In the genomic region with DNA sequence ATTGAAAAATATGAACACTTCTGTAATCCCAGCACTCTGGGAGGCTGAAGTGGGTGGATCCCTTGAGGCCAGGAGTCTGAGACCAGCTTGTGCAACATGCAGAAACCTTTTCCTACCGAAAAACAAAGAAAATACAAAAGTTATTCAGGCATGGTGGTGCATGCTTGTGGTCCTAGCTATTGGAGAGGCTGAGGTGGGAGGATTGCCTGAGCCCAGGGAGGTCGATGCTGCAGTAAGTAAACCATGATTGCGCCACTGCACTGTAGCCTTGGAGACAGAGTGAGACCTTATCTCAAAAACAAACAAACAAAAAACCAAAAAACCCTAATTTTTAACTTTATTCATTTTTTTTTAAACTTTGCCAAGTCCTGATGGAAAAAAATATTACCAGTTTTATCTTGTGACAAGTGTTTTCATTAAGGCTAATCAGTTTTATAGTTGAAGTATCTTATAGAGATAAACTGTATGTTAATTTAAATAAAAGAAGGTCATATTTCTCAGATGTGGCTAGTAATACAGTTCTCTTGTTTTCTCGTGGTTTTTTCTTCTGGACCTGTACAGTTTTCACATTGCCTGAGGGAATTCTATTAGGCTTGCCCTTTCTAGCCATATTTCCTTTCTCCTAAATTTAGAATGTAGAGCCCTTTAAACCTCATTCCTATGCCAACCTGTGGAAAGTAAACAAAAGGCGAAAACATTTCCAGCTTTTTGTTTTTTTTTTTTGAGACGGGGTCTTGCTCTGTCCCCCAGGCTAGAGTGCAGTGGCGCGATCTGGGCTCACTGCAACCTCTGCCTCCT, we compare ENCODE assay signal across 1 cellular context.
A peak's percentile ranks its signal among the peaks of the same experiment; 100 is the strongest.
TF ChIP-seq lines count a peak whose summit lies in the region.

No MANE protein-coding gene starts in this region.

TF ChIP-seq in HepG2, 621 proteins besides CTCF, POLR2A, EP300 and RAD21 (continued from another document and continues in another):
- TF ChIP-seq MATR3 (CRISPR knock-in tag; IDR thresholded peaks at IDR 0.05) (no peak), MED8 (CRISPR knock-in tag; IDR thresholded peaks at IDR 0.05; ENCODE audit: insufficient replicate concordance) (no peak), RCOR2 (CRISPR knock-in tag; IDR thresholded peaks at IDR 0.05) (peak; percentile 39; the same call in 1 of the 2 replicates), KDM6A (CRISPR knock-in tag; IDR thresholded peaks at IDR 0.05; ENCODE audit: low read depth) (no peak), HDAC2 (CRISPR knock-in tag; IDR thresholded peaks at IDR 0.05) (peak; percentile 58; the same call in 1 of the 2 replicates), RBM39 (IDR thresholded peaks at IDR 0.05; ENCODE audit: low read depth, low read length, poor library complexity, severe bottlenecking) (no peak), ZNF639 (CRISPR knock-in tag; conservative IDR thresholded peaks at IDR 0.05) (no peak), ZNF512 (CRISPR knock-in tag; IDR thresholded peaks at IDR 0.05) (no peak), RBAK (CRISPR knock-in tag; IDR thresholded peaks at IDR 0.05) (peak; percentile 74; the same call in 1 of the 2 replicates), REPIN1 (CRISPR knock-in tag; IDR thresholded peaks at IDR 0.05; ENCODE audit: borderline replicate concordance, low read depth) (no peak), ARID3A (IDR thresholded peaks at IDR 0.05; ENCODE audit: low read depth, low read length) (peak; percentile 28; the same call in 1 of the 2 replicates), ZMYM3 (CRISPR knock-in tag; IDR thresholded peaks at IDR 0.05) (peak; percentile 91), ZNF292 (CRISPR knock-in tag; IDR thresholded peaks at IDR 0.05; ENCODE audit: borderline replicate concordance, low read depth) (no peak), KLF12 (CRISPR knock-in tag; IDR thresholded peaks at IDR 0.05; ENCODE audit: borderline replicate concordance) (no peak), FOXK1 (CRISPR knock-in tag; IDR thresholded peaks at IDR 0.05; ENCODE audit: borderline replicate concordance, low read depth) (peak; percentile 27; the same call in 1 of the 2 replicates), SALL1 (CRISPR knock-in tag; IDR thresholded peaks at IDR 0.05) (peak; percentile 76), KMT2B (CRISPR knock-in tag; IDR thresholded peaks at IDR 0.05) (no peak), ZSCAN31 (CRISPR knock-in tag; IDR thresholded peaks at IDR 0.05; ENCODE audit: low read depth) (no peak), SAP130 (CRISPR knock-in tag; IDR thresholded peaks at IDR 0.05; ENCODE audit: low read depth) (peak; percentile 18; the same call in 1 of the 2 replicates), HDAC1 (CRISPR knock-in tag; IDR thresholded peaks at IDR 0.05) (peak; percentile 66), NCOA2 (CRISPR knock-in tag; IDR thresholded peaks at IDR 0.05) (peak; percentile 24; the same call in 1 of the 2 replicates), CHD2 (IDR thresholded peaks at IDR 0.05; ENCODE audit: low read depth, low read length) (0 out of 2 replicates have a peak, but pooled peaks have one; percentile 18)
- TF ChIP-seq, protein P1, sequence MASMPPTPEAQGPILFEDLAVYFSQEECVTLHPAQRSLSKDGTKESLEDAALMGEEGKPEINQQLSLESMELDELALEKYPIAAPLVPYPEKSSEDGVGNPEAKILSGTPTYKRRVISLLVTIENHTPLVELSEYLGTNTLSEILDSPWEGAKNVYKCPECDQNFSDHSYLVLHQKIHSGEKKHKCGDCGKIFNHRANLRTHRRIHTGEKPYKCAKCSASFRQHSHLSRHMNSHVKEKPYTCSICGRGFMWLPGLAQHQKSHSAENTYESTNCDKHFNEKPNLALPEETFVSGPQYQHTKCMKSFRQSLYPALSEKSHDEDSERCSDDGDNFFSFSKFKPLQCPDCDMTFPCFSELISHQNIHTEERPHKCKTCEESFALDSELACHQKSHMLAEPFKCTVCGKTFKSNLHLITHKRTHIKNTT (CRISPR knock-in tag; IDR thresholded peaks at IDR 0.05) = no peak
- TF ChIP-seq, protein P2, sequence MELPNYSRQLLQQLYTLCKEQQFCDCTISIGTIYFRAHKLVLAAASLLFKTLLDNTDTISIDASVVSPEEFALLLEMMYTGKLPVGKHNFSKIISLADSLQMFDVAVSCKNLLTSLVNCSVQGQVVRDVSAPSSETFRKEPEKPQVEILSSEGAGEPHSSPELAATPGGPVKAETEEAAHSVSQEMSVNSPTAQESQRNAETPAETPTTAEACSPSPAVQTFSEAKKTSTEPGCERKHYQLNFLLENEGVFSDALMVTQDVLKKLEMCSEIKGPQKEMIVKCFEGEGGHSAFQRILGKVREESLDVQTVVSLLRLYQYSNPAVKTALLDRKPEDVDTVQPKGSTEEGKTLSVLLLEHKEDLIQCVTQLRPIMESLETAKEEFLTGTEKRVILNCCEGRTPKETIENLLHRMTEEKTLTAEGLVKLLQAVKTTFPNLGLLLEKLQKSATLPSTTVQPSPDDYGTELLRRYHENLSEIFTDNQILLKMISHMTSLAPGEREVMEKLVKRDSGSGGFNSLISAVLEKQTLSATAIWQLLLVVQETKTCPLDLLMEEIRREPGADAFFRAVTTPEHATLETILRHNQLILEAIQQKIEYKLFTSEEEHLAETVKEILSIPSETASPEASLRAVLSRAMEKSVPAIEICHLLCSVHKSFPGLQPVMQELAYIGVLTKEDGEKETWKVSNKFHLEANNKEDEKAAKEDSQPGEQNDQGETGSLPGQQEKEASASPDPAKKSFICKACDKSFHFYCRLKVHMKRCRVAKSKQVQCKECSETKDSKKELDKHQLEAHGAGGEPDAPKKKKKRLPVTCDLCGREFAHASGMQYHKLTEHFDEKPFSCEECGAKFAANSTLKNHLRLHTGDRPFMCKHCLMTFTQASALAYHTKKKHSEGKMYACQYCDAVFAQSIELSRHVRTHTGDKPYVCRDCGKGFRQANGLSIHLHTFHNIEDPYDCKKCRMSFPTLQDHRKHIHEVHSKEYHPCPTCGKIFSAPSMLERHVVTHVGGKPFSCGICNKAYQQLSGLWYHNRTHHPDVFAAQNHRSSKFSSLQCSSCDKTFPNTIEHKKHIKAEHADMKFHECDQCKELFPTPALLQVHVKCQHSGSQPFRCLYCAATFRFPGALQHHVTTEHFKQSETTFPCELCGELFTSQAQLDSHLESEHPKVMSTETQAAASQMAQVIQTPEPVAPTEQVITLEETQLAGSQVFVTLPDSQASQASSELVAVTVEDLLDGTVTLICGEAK (IDR thresholded peaks at IDR 0.05) = no peak
- TF ChIP-seq, protein P2 (CRISPR knock-in tag; IDR thresholded peaks at IDR 0.05) = no peak
- TF ChIP-seq, protein P3, sequence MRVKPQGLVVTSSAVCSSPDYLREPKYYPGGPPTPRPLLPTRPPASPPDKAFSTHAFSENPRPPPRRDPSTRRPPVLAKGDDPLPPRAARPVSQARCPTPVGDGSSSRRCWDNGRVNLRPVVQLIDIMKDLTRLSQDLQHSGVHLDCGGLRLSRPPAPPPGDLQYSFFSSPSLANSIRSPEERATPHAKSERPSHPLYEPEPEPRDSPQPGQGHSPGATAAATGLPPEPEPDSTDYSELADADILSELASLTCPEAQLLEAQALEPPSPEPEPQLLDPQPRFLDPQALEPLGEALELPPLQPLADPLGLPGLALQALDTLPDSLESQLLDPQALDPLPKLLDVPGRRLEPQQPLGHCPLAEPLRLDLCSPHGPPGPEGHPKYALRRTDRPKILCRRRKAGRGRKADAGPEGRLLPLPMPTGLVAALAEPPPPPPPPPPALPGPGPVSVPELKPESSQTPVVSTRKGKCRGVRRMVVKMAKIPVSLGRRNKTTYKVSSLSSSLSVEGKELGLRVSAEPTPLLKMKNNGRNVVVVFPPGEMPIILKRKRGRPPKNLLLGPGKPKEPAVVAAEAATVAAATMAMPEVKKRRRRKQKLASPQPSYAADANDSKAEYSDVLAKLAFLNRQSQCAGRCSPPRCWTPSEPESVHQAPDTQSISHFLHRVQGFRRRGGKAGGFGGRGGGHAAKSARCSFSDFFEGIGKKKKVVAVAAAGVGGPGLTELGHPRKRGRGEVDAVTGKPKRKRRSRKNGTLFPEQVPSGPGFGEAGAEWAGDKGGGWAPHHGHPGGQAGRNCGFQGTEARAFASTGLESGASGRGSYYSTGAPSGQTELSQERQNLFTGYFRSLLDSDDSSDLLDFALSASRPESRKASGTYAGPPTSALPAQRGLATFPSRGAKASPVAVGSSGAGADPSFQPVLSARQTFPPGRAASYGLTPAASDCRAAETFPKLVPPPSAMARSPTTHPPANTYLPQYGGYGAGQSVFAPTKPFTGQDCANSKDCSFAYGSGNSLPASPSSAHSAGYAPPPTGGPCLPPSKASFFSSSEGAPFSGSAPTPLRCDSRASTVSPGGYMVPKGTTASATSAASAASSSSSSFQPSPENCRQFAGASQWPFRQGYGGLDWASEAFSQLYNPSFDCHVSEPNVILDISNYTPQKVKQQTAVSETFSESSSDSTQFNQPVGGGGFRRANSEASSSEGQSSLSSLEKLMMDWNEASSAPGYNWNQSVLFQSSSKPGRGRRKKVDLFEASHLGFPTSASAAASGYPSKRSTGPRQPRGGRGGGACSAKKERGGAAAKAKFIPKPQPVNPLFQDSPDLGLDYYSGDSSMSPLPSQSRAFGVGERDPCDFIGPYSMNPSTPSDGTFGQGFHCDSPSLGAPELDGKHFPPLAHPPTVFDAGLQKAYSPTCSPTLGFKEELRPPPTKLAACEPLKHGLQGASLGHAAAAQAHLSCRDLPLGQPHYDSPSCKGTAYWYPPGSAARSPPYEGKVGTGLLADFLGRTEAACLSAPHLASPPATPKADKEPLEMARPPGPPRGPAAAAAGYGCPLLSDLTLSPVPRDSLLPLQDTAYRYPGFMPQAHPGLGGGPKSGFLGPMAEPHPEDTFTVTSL (CRISPR knock-in tag; IDR thresholded peaks at IDR 0.05; ENCODE audit: borderline replicate concordance) = peak; percentile 54; the same call in 1 of the 2 replicates
- TF ChIP-seq, protein P4, sequence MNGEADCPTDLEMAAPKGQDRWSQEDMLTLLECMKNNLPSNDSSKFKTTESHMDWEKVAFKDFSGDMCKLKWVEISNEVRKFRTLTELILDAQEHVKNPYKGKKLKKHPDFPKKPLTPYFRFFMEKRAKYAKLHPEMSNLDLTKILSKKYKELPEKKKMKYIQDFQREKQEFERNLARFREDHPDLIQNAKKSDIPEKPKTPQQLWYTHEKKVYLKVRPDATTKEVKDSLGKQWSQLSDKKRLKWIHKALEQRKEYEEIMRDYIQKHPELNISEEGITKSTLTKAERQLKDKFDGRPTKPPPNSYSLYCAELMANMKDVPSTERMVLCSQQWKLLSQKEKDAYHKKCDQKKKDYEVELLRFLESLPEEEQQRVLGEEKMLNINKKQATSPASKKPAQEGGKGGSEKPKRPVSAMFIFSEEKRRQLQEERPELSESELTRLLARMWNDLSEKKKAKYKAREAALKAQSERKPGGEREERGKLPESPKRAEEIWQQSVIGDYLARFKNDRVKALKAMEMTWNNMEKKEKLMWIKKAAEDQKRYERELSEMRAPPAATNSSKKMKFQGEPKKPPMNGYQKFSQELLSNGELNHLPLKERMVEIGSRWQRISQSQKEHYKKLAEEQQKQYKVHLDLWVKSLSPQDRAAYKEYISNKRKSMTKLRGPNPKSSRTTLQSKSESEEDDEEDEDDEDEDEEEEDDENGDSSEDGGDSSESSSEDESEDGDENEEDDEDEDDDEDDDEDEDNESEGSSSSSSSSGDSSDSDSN (CRISPR knock-in tag; IDR thresholded peaks at IDR 0.05) = no peak
